1 cellular context compared by ENCODE assay signal in genomic region chr16:11797166-11797956, GRCh38.
A peak's percentile ranks its signal among the peaks of the same experiment; 100 is the strongest.
TF ChIP-seq lines count a peak whose summit lies in the region.

ZC3H7A (minus strand) TSS chr16:11797258; CDS start chr16:11782354, 14,904 bp downstream.

TF ChIP-seq in HepG2, 621 proteins besides CTCF, POLR2A, EP300 and RAD21 (continued from another document and continues in another):
- TF ChIP-seq HNF1A (IDR thresholded peaks at IDR 0.05; ENCODE audit: low read depth) = peak; percentile 97
- peak; percentile 100 for TF ChIP-seq HNF1A (CRISPR knock-in tag; IDR thresholded peaks at IDR 0.05; ENCODE audit: borderline replicate concordance)
- TF ChIP-seq, protein P1, sequence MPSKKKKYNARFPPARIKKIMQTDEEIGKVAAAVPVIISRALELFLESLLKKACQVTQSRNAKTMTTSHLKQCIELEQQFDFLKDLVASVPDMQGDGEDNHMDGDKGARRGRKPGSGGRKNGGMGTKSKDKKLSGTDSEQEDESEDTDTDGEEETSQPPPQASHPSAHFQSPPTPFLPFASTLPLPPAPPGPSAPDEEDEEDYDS (CRISPR knock-in tag; IDR thresholded peaks at IDR 0.05) = peak; percentile 100
- peak; percentile 89 for TF ChIP-seq YEATS2 (CRISPR knock-in tag; IDR thresholded peaks at IDR 0.05; ENCODE audit: borderline replicate concordance)
- TF ChIP-seq HMG20B (CRISPR knock-in tag; conservative IDR thresholded peaks at IDR 0.05) = peak; percentile 82; the same call in 1 of the 2 replicates
- TF ChIP-seq ZSCAN21 (CRISPR knock-in tag; IDR thresholded peaks at IDR 0.05; ENCODE audit: borderline replicate concordance) = peak; percentile 93; the same call in 1 of the 2 replicates
- peak; percentile 86 for TF ChIP-seq ZNF883 (CRISPR knock-in tag; IDR thresholded peaks at IDR 0.05; ENCODE audit: not compliant biosample characterization)
- peak; percentile 83; the same call in 1 of the 2 replicates for TF ChIP-seq ZBTB20 (CRISPR knock-in tag; IDR thresholded peaks at IDR 0.05; ENCODE audit: borderline replicate concordance, low read depth)
- TF ChIP-seq, protein P2, sequence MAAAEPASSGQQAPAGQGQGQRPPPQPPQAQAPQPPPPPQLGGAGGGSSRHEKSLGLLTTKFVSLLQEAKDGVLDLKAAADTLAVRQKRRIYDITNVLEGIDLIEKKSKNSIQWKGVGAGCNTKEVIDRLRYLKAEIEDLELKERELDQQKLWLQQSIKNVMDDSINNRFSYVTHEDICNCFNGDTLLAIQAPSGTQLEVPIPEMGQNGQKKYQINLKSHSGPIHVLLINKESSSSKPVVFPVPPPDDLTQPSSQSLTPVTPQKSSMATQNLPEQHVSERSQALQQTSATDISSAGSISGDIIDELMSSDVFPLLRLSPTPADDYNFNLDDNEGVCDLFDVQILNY (CRISPR knock-in tag; conservative IDR thresholded peaks at IDR 0.05) = peak; percentile 45
- peak; percentile 83 for TF ChIP-seq GTF2F1 (IDR thresholded peaks at IDR 0.05; ENCODE audit: low read length)
- TF ChIP-seq SMC3 (IDR thresholded peaks at IDR 0.05; ENCODE audit: low read length) = no peak; the same call in 1 of the 2 replicates
- TF ChIP-seq RXRA (CRISPR knock-in tag; IDR thresholded peaks at IDR 0.05) = peak; percentile 92
- TF ChIP-seq HOXD1 (CRISPR knock-in tag; IDR thresholded peaks at IDR 0.05) = peak; percentile 81
- TF ChIP-seq CBX2 (IDR thresholded peaks at IDR 0.05; ENCODE audit: low read depth, low read length) = no peak
- no peak for TF ChIP-seq CBX2 (CRISPR knock-in tag; IDR thresholded peaks at IDR 0.05; ENCODE audit: low read depth)
- TF ChIP-seq ZNF780A (CRISPR knock-in tag; IDR thresholded peaks at IDR 0.05) = 0 out of 2 replicates have a peak, but pooled peaks have one; percentile 40
- TF ChIP-seq SRF (IDR thresholded peaks at IDR 0.05; ENCODE audit: low read depth, low read length) = no peak
- peak; percentile 60; the same call in 1 of the 2 replicates for TF ChIP-seq FOXA3 (CRISPR knock-in tag; IDR thresholded peaks at IDR 0.05)
- TF ChIP-seq WIZ (CRISPR knock-in tag; IDR thresholded peaks at IDR 0.05) = peak; percentile 70; the same call in 1 of the 2 replicates
- peak; percentile 38; the same call in 1 of the 2 replicates for TF ChIP-seq RFX3 (CRISPR knock-in tag; IDR thresholded peaks at IDR 0.05)
- TF ChIP-seq ZNF335 (CRISPR knock-in tag; IDR thresholded peaks at IDR 0.05) = peak; percentile 83; the same call in 1 of the 2 replicates
- peak; percentile 5; the same call in 1 of the 2 replicates for TF ChIP-seq HNF4G (IDR thresholded peaks at IDR 0.05; ENCODE audit: borderline replicate concordance, low read depth, low read length)
- peak; percentile 79 for TF ChIP-seq HNF4G (CRISPR knock-in tag; IDR thresholded peaks at IDR 0.05; ENCODE audit: borderline replicate concordance, low read depth)
- TF ChIP-seq MTF2 (CRISPR knock-in tag; IDR thresholded peaks at IDR 0.05; ENCODE audit: borderline replicate concordance) = 0 out of 2 replicates have a peak, but pooled peaks have one; percentile 41
- peak; percentile 95 for TF ChIP-seq ATF7-NPFF (CRISPR knock-in tag; IDR thresholded peaks at IDR 0.05; ENCODE audit: low read depth)
- TF ChIP-seq KDM5B (CRISPR knock-in tag; IDR thresholded peaks at IDR 0.05; ENCODE audit: borderline replicate concordance) = peak; percentile 97
- TF ChIP-seq, protein P3, sequence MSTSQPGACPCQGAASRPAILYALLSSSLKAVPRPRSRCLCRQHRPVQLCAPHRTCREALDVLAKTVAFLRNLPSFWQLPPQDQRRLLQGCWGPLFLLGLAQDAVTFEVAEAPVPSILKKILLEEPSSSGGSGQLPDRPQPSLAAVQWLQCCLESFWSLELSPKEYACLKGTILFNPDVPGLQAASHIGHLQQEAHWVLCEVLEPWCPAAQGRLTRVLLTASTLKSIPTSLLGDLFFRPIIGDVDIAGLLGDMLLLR (CRISPR knock-in tag; IDR thresholded peaks at IDR 0.05) = peak; percentile 81; the same call in 1 of the 2 replicates
- peak; percentile 59; the same call in 1 of the 2 replicates for TF ChIP-seq KDM1A (CRISPR knock-in tag; IDR thresholded peaks at IDR 0.05)
- TF ChIP-seq, protein P4, sequence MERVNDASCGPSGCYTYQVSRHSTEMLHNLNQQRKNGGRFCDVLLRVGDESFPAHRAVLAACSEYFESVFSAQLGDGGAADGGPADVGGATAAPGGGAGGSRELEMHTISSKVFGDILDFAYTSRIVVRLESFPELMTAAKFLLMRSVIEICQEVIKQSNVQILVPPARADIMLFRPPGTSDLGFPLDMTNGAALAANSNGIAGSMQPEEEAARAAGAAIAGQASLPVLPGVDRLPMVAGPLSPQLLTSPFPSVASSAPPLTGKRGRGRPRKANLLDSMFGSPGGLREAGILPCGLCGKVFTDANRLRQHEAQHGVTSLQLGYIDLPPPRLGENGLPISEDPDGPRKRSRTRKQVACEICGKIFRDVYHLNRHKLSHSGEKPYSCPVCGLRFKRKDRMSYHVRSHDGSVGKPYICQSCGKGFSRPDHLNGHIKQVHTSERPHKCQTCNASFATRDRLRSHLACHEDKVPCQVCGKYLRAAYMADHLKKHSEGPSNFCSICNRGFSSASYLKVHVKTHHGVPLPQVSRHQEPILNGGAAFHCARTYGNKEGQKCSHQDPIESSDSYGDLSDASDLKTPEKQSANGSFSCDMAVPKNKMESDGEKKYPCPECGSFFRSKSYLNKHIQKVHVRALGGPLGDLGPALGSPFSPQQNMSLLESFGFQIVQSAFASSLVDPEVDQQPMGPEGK (CRISPR knock-in tag; IDR thresholded peaks at IDR 0.05) = peak; percentile 69
- TF ChIP-seq PTBP1 (IDR thresholded peaks at IDR 0.05; ENCODE audit: low read depth, low read length, poor library complexity, severe bottlenecking) = no peak
- TF ChIP-seq, protein P5, sequence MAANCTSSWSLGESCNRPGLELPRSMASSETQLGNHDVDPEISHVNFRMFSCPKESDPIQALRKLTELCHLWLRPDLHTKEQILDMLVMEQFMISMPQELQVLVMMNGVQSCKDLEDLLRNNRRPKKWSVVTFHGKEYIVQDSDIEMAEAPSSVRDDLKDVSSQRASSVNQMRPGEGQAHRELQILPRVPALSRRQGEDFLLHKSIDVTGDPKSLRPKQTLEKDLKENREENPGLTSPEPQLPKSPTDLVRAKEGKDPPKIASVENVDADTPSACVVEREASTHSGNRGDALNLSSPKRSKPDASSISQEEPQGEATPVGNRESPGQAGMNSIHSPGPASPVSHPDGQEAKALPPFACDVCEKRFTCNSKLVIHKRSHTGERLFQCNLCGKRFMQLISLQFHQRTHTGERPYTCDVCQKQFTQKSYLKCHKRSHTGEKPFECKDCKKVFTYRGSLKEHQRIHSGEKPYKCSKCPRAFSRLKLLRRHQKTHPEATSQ (CRISPR knock-in tag; IDR thresholded peaks at IDR 0.05; ENCODE audit: borderline replicate concordance) = peak; percentile 99
- TF ChIP-seq TBP (CRISPR knock-in tag; IDR thresholded peaks at IDR 0.05) = no peak
- no peak for TF ChIP-seq ZFP36 (IDR thresholded peaks at IDR 0.05; ENCODE audit: borderline replicate concordance, low read depth, low read length, partially characterized antibody)
- TF ChIP-seq IRX3 (CRISPR knock-in tag; IDR thresholded peaks at IDR 0.05; ENCODE audit: borderline replicate concordance, low read depth) = peak; percentile 89; the same call in 1 of the 2 replicates
- TF ChIP-seq, protein P6, sequence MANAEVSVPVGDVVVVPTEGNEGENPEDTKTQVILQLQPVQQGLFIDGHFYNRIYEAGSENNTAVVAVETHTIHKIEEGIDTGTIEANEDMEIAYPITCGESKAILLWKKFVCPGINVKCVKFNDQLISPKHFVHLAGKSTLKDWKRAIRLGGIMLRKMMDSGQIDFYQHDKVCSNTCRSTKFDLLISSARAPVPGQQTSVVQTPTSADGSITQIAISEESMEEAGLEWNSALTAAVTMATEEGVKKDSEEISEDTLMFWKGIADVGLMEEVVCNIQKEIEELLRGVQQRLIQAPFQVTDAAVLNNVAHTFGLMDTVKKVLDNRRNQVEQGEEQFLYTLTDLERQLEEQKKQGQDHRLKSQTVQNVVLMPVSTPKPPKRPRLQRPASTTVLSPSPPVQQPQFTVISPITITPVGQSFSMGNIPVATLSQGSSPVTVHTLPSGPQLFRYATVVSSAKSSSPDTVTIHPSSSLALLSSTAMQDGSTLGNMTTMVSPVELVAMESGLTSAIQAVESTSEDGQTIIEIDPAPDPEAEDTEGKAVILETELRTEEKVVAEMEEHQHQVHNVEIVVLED (CRISPR knock-in tag; IDR thresholded peaks at IDR 0.05; ENCODE audit: borderline replicate concordance) = peak; percentile 92
- peak; percentile 65; the same call in 1 of the 2 replicates for TF ChIP-seq CBX5 (CRISPR knock-in tag; IDR thresholded peaks at IDR 0.05; ENCODE audit: borderline replicate concordance)
- TF ChIP-seq MATR3 (CRISPR knock-in tag; IDR thresholded peaks at IDR 0.05) = no peak
- TF ChIP-seq ZNF75D (CRISPR knock-in tag; IDR thresholded peaks at IDR 0.05; ENCODE audit: borderline replicate concordance) = 0 out of 2 replicates have a peak, but pooled peaks have one; percentile 82
- TF ChIP-seq ZNF282 (IDR thresholded peaks at IDR 0.05; ENCODE audit: partially characterized antibody) = no peak
- peak; percentile 93 for TF ChIP-seq DMAP1 (CRISPR knock-in tag; IDR thresholded peaks at IDR 0.05)
- TF ChIP-seq ARHGAP35 (CRISPR knock-in tag; IDR thresholded peaks at IDR 0.05; ENCODE audit: borderline replicate concordance) = peak; percentile 88
- TF ChIP-seq, protein P7, sequence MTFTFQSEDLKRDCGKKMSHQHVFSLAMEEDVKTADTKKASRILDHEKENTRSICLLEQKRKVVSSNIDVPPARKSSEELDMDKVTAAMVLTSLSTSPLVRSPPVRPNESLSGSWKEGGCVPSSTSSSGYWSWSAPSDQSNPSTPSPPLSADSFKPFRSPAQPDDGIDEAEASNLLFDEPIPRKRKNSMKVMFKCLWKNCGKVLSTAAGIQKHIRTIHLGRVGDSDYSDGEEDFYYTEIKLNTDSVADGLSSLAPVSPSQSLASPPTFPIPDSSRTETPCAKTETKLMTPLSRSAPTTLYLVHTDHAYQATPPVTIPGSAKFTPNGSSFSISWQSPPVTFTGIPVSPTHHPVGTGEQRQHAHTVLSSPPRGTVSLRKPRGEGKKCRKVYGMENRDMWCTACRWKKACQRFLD (CRISPR knock-in tag; IDR thresholded peaks at IDR 0.05; ENCODE audit: borderline replicate concordance) = peak; percentile 99
- TF ChIP-seq HNRNPL (IDR thresholded peaks at IDR 0.05; ENCODE audit: low read depth, low read length) = peak; percentile 76; the same call in 1 of the 2 replicates
- no peak for TF ChIP-seq ZNF646 (CRISPR knock-in tag; IDR thresholded peaks at IDR 0.05)
